In genomic region chr6:5050009-5050408, GRCh38 we compare ENCODE assay signal across 18 cellular contexts.
"Had no signal": no experiment of that assay in that cellular context is flagged by ENCODE, and none has a peak within 500 bp of the region (broad histone marks: within the 10 kb centered on the region; RNA-seq: fewer than 3 reads in every experiment).

No MANE protein-coding gene starts in this region.

- H3K36me3 ChIP-seq: adrenal gland, breast epithelium, gastrocnemius medialis, left lung, prostate gland, right atrium auricular region, tibial artery had no signal

- DNase-seq: activated CD8-positive, alpha-beta memory T cell treated with anti-CD3 and anti-CD28 coated beads for 24 hours; activated gamma-delta T cell treated with Interleukin-2 at 50 U/mL for 16 hours; adrenal gland; cerebellar nuclear complex; cortex of kidney; gastrocnemius medialis; head of caudate nucleus; kidney; left lung; midbrain; naive B cell; stimulated activated naive CD8-positive, alpha-beta T cell treated with anti-CD3 and anti-CD28 coated beads, Interleukin-15, Interleukin-2, amounts not matched to agents 100 U/mL and 50 U/mL, for 24 hours; substantia nigra; tibial artery had no signal

- H3K27ac ChIP-seq: adrenal gland, breast epithelium, gastrocnemius medialis, left lung, prostate gland, right atrium auricular region, skin epidermis, tibial artery had no signal

- H3K4me3 ChIP-seq: adrenal gland, breast epithelium, gastrocnemius medialis, left lung, prostate gland, right atrium auricular region, skin epidermis, tibial artery had no signal

- H3K9me3 ChIP-seq: gastrocnemius medialis, prostate gland had no signal

- H3K4me1 ChIP-seq: adrenal gland, breast epithelium, gastrocnemius medialis, left lung, prostate gland, right atrium auricular region had no signal

- H3K27me3 ChIP-seq: adrenal gland, breast epithelium, gastrocnemius medialis, left lung, right atrium auricular region, tibial artery had no signal
